ENCODE assay signal across 8 cellular contexts in the genomic region with DNA sequence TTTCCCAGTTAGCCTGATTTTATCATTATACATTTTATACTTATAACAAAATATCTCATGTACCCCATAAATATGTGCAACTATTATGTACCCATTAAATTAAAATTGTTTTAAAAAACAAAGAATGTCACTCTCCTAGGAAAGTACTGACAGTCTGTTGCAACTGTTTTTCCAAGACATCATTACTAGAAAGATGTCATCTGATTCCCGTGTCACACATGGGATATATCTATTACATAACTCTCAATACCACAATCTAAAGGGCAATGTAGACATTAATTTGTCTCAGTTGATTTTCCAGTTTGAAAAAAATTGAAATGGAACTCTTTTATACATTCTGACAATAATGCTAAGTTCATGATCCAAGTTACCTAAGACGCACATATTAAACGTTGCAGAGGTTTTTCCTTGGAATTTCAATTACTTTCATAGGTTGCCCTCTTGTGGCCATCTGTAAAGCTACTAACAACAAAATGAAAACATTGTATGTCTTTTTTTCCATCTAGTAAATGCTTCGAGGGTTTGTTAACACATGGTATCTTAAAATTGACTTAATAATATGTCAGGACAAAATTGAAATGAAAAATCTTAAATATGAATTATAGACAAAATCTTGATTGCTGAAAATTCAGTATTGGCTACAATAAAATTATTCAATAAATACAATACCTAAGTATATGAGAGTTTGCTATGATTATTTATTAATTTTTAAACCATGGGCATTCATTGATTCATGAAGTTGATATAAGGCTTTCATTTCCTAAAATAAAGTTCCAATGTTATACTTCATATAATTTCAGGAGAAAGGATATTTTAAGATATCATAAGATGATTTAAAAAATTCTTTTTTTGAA.
DNase-seq lines count a peak whose midpoint lies in the region; ATAC-seq and TF ChIP-seq lines count a peak whose summit lies in the region.

No MANE protein-coding gene starts in this region.

- no peaks in the 10 kb centered on the region for H3K9me3 ChIP-seq in H9 (ENCODE audit: control insufficient read depth, low read depth, low read length)

- no peak overlapping the region for H2BK120ac ChIP-seq in H9 (ENCODE audit: low read depth, low read length, poor library complexity, severe bottlenecking)

- H3K18ac ChIP-seq in H9 (ENCODE audit: insufficient read length, low read depth, low read length): no peak overlapping the region

- H3K9me3 Mint-ChIP-seq in H9: no peaks in the 10 kb centered on the region

- no peak overlapping the region for H3K4ac ChIP-seq in H9 (ENCODE audit: low read depth, low read length)

- no peak overlapping the region for H3K9ac ChIP-seq in H9 (ENCODE audit: extremely low read depth, insufficient read length, low read length)

- no peak overlapping the region for H2AK5ac ChIP-seq in H9 (ENCODE audit: insufficient read length, low read length)

- peak; percentile 41 for TF ChIP-seq CTCF in AG04449 (IDR thresholded peaks at IDR 0.05; ENCODE audit: insufficient read depth, low read length, missing control alignments)
- TF ChIP-seq CTCF in H9 (conservative IDR thresholded peaks at IDR 0.05): peak; percentile 80

- H3K4me3 ChIP-seq in AG04449 (ENCODE audit: low read depth, low read length): no peak overlapping the region

- DNase-seq in AG04449 (ENCODE audit: low read depth, low spot score) (no peak), H9 (no peak), NCI-H526 (lab: John Stamatoyannopoulos, UW) (peak; percentile 24 to 67), cerebellum (ENCODE audit: low spot score) (peak; percentile 38), midbrain (lab: John Stamatoyannopoulos, UW) (peak; percentile 80)
- no peak for DNase-seq in activated CD4-positive, alpha-beta T cell treated with anti-CD3 and anti-CD28 coated beads for 4 hours

- H3K4me3 Mint-ChIP-seq in H9: no peak overlapping the region

- H2BK5ac ChIP-seq in H9 (ENCODE audit: insufficient read length, low read length): no peak overlapping the region

- no peak overlapping the region for H3K27ac Mint-ChIP-seq in H9

- CTCF ChIA-PET in AG04449 (lab: Yijun Ruan, JAX): interaction anchor here (1.0 to 2.8 kb wide), 4 partner anchors 12 to 176 kb away, joined by 3 to 26 read pairs (median 8); no protein-coding TSS in a partner anchor

- no peaks in the 10 kb centered on the region for H3K27me3 ChIP-seq in H9 (ENCODE audit: insufficient read depth, low read length)

- ATAC-seq in GM18519 (IDR thresholded peaks at IDR 0.05; ENCODE audit: low FRiP score, unreplicated experiment) (no peak), GM18873 (IDR thresholded peaks at IDR 0.05; ENCODE audit: low FRiP score, unreplicated experiment) (no peak)

- no peak overlapping the region for H3K23ac ChIP-seq in H9 (ENCODE audit: insufficient read length, low read depth, low read length)

- no peak overlapping the region for H2BK12ac ChIP-seq in H9 (ENCODE audit: insufficient read length, low read depth, low read length)

- no peak overlapping the region for H3K4me2 ChIP-seq in H9 (ENCODE audit: insufficient read depth, insufficient read length, low read length)

- H2BK15ac ChIP-seq in H9 (ENCODE audit: low read depth, low read length): no peak overlapping the region

- no peaks in the 10 kb centered on the region for H4K20me1 ChIP-seq in H9 (ENCODE audit: control insufficient read depth, insufficient read depth, insufficient read length)

- H3K56ac ChIP-seq in H9 (ENCODE audit: insufficient read length, low read depth, low read length): no peak overlapping the region

- WGBS in H9 (ENCODE audit: extremely low coverage, insufficient read length, low lambda C conversion rate): no CpG with 5 or more reads among the region's 4 CpGs

- H4K8ac ChIP-seq in H9 (replicated peaks; ENCODE audit: insufficient read length, low read depth, low read length): no peak overlapping the region

- H3K27ac ChIP-seq in H9 (ENCODE audit: insufficient read length, low read depth, low read length): no peak overlapping the region

- H3K79me2 ChIP-seq in H9 (ENCODE audit: insufficient read depth, low read length): no peaks in the 10 kb centered on the region

- H3K36me3 Mint-ChIP-seq in H9 (ENCODE audit: insufficient read depth in 1 of 3, low read depth in 3 of 3): no peaks in the 10 kb centered on the region

- POLR2A ChIA-PET in AG04449 (lab: Yijun Ruan, JAX): no interaction called here

- no peaks in the 10 kb centered on the region for H3K4me1 ChIP-seq in H9 (ENCODE audit: insufficient read depth, low read length)

- no peaks in the 10 kb centered on the region for H3K23me2 ChIP-seq in H9 (ENCODE audit: insufficient read length, low read depth, low read length, poor library complexity, severe bottlenecking)

- H3T11ph ChIP-seq in H9 (ENCODE audit: low read length): no peak overlapping the region

- no peak overlapping the region for H2BK20ac ChIP-seq in H9 (ENCODE audit: low read depth, low read length, poor library complexity, severe bottlenecking)

- no peak overlapping the region for H4K5ac ChIP-seq in H9 (ENCODE audit: insufficient read length, low read depth, low read length)

- H4K91ac ChIP-seq in H9 (ENCODE audit: insufficient read length, low read depth, low read length): no peak overlapping the region

- H2AFZ ChIP-seq in H9 (ENCODE audit: low read length): no peak overlapping the region

- no peaks in the 10 kb centered on the region for H3K79me1 ChIP-seq in H9 (ENCODE audit: insufficient read depth, low read depth, low read length, poor library complexity, severe bottlenecking)

- H3K14ac ChIP-seq in H9 (ENCODE audit: insufficient read depth, low read length): no peak overlapping the region

- H3K27me3 Mint-ChIP-seq in H9 (ENCODE audit: low read depth): no peaks in the 10 kb centered on the region; the same call in 1 of the 2 replicates

- H3K4me1 Mint-ChIP-seq in H9: peaks cover 5 to 7% of the 10 kb centered on the region in 2 experiments; a peak in 3 of 4 replicates

Comparison
In these comparisons a context has a peak if more than half of its experiments do, and no peak if none do; other contexts are left out.
1. DNase-seq: peak in NCI-H526 (2 of 2), cerebellum (single experiment) and midbrain (single experiment); none in AG04449 (single experiment), H9 (single experiment) and activated CD4-positive, alpha-beta T cell treated with anti-CD3 and anti-CD28 coated beads for 4 hours (0 of 2).